ENCODE assay signal across 20 cellular contexts in genomic region chr7:151836927-151837205, GRCh38.
"Had no signal": no experiment of that assay in that cellular context is flagged by ENCODE, and none has a peak within 500 bp of the region (broad histone marks: within the 10 kb centered on the region; RNA-seq: fewer than 3 reads in every experiment).

No MANE protein-coding gene starts in this region.

- H3K4me3 ChIP-seq: coronary artery, esophagus muscularis mucosa, gastroesophageal sphincter, suprapubic skin, vagina had no signal

- H3K27me3 ChIP-seq: esophagus muscularis mucosa, gastroesophageal sphincter, heart right ventricle, suprapubic skin, vagina had no signal

- H3K9me3 ChIP-seq: esophagus muscularis mucosa, gastroesophageal sphincter, heart right ventricle, suprapubic skin, vagina had no signal

- DNase-seq: activated CD4-positive, alpha-beta T cell treated with anti-CD3 and anti-CD28 coated beads for 4 hours; activated CD8-positive, alpha-beta T cell treated with anti-CD3 and anti-CD28 coated beads for 36 hours; activated naive CD4-positive, alpha-beta T cell treated with Interleukin-2 at 50 U/mL for 16 hours; activated naive CD8-positive, alpha-beta T cell treated with anti-CD3 and anti-CD28 coated beads, Interleukin-2, amount 50 U/mL, for 24 hours; activated T-cell treated with anti-CD3 and anti-CD28 coated beads, Interleukin-2, amount 50 U/mL, for 24 hours; effector CD4-positive, alpha-beta T cell; heart right ventricle; nephron progenitor cell; stimulated activated CD4-positive, alpha-beta T cell treated with anti-CD3 and anti-CD28 coated beads, Interleukin-2, amount 100 ng/mL, for 24 hours; stimulated activated naive CD8-positive, alpha-beta T cell treated with anti-CD3 and anti-CD28 coated beads, Interleukin-15, amount 100 ng/mL, for 72 hours; SW 1271; trophoblast cell had no signal

- H3K4me3 Mint-ChIP-seq: activated CD8-positive, alpha-beta T cell treated with anti-CD3 and anti-CD28 coated beads for 36 hours; activated naive CD8-positive, alpha-beta T cell treated with anti-CD3 and anti-CD28 coated beads, Interleukin-2, amount 50 U/mL, for 24 hours; activated T-cell treated with anti-CD3 and anti-CD28 coated beads, Interleukin-2, amount 50 U/mL, for 24 hours; central memory CD8-positive, alpha-beta T cell; nephron progenitor cell; stimulated activated naive CD8-positive, alpha-beta T cell treated with anti-CD3 and anti-CD28 coated beads, Interleukin-15, amount 100 ng/mL, for 72 hours had no signal

- H3K27ac ChIP-seq: coronary artery, esophagus muscularis mucosa, suprapubic skin, vagina had no signal

- H3K9me3 Mint-ChIP-seq: activated CD8-positive, alpha-beta T cell treated with anti-CD3 and anti-CD28 coated beads for 36 hours; activated naive CD8-positive, alpha-beta T cell treated with anti-CD3 and anti-CD28 coated beads, Interleukin-2, amount 50 U/mL, for 24 hours; activated T-cell treated with anti-CD3 and anti-CD28 coated beads, Interleukin-2, amount 50 U/mL, for 24 hours; activated T-helper 2 cell treated with anti-CD3 and anti-CD28 coated beads, Interferon-gamma antibody, Interleukin-2, Interleukin-4, amounts not matched to agents 10 μg/mL and 5 μg/mL and 100 μg/mL, durations not matched to agents 14 hours and 24 hours and 36 hours; central memory CD8-positive, alpha-beta T cell; nephron progenitor cell; stimulated activated naive CD8-positive, alpha-beta T cell treated with anti-CD3 and anti-CD28 coated beads, Interleukin-15, amount 100 ng/mL, for 72 hours had no signal

- H3K27me3 Mint-ChIP-seq: activated CD8-positive, alpha-beta T cell treated with anti-CD3 and anti-CD28 coated beads for 36 hours; activated naive CD8-positive, alpha-beta T cell treated with anti-CD3 and anti-CD28 coated beads, Interleukin-2, amount 50 U/mL, for 24 hours; activated T-cell treated with anti-CD3 and anti-CD28 coated beads, Interleukin-2, amount 50 U/mL, for 24 hours; central memory CD8-positive, alpha-beta T cell; stimulated activated naive CD8-positive, alpha-beta T cell treated with anti-CD3 and anti-CD28 coated beads, Interleukin-15, amount 100 ng/mL, for 72 hours had no signal

- ATAC-seq: activated CD8-positive, alpha-beta T cell treated with anti-CD3 and anti-CD28 coated beads for 36 hours; activated naive CD8-positive, alpha-beta T cell treated with anti-CD3 and anti-CD28 coated beads, Interleukin-2, amount 50 U/mL, for 24 hours; gastroesophageal sphincter; stimulated activated naive CD8-positive, alpha-beta T cell treated with anti-CD3 and anti-CD28 coated beads, Interleukin-15, amount 100 ng/mL, for 72 hours had no signal

- H3K36me3 ChIP-seq: esophagus muscularis mucosa, gastroesophageal sphincter, heart right ventricle, vagina had no signal

- H3K27ac Mint-ChIP-seq: activated CD8-positive, alpha-beta T cell treated with anti-CD3 and anti-CD28 coated beads for 36 hours; activated naive CD8-positive, alpha-beta T cell treated with anti-CD3 and anti-CD28 coated beads, Interleukin-2, amount 50 U/mL, for 24 hours; activated T-cell treated with anti-CD3 and anti-CD28 coated beads, Interleukin-2, amount 50 U/mL, for 24 hours; activated T-helper 2 cell treated with anti-CD3 and anti-CD28 coated beads, Interferon-gamma antibody, Interleukin-2, Interleukin-4, amounts not matched to agents 10 μg/mL and 5 μg/mL and 100 μg/mL, durations not matched to agents 14 hours and 24 hours and 36 hours; nephron progenitor cell; progenitor cell of endocrine pancreas had no signal
